1 cellular context compared by ENCODE assay signal in the genomic region with DNA sequence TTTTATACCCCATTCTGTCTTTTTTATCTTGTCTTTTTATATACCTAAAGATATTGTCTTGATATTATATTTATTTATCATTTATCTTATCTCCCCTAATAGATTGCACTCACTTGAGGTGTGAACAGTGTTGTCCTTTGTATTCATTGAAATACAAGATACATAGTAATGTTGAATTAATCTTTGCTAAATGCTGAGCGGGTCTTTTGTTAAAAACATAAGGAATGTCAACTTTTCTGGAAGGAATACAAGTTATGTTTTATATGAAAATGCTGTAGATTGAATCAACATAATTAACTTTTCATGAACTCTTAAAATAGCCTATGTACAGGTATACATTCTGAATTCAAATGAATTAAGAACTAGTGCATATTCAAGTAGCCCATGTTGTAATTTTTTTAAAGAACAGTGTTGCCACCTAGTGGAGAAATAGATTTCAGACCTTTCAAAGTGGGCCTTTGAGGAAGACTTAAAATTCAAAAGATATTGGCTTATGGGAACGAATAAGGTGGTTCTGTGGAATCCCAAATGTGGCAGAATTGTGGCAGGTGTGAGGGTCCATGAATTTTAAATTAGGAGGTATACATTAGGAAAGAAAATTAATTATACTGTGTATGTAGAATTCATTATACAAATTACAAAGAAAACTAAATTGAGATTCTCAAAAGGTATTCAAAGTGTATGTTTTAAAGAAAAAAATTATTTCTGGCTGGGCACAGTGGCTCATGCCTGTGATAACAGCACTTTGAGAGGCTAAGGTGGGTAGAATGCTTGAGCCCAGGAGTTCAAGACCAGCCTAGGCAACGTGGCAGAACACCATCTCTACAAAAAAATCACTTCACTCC.
TF ChIP-seq lines count a peak whose summit lies in the region.

No MANE protein-coding gene starts in this region.

TF ChIP-seq in SK-N-SH, 30 proteins besides CTCF, POLR2A, EP300 and RAD21:
- no peak for TF ChIP-seq NRF1 (IDR thresholded peaks at IDR 0.05; ENCODE audit: low read depth, low read length)
- no peak for TF ChIP-seq RFX5 (IDR thresholded peaks at IDR 0.05; ENCODE audit: low read length)
